ENCODE assay signal across 2 cellular contexts in the genomic region with DNA sequence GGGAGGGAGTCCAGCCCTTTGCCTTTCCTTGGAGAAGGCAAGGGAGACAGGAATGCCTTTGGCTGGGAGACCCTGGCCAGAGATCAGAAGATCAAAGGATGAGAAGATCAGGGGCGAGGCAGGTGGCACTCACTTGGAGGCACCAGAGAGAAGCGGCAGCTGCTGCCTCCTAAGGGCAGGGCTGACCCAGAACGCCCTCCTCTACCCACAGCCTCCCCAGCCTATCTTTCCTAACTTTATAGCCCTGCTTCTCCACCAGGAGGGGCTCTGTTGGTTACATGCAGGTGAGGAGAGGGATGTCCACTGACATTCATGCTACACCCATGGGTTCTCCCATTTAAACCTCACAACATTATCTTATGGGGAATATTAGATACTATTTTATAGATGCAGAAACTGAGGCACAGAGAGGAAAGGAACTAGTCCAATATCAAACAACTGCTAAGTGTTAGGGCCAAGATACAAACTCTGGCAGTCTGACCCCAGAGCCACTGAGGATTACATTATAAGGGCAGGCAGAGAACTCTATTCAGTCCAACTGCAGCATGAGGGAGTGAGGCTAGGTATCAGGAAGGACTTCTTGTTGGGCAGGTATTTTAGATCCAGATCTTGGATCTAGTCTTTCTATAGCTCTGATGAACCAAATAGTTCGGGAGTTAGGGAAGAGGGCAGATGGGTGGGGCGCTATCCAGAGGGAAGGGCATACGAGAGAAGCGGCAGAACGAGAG.
A peak's percentile ranks its signal among the peaks of the same experiment; 100 is the strongest.
TF ChIP-seq lines count a peak whose summit lies in the region.

No MANE protein-coding gene starts in this region.

TF ChIP-seq in A549, 52 proteins besides CTCF, POLR2A, EP300 and RAD21 (continued from another document):
- TF ChIP-seq MAX (IDR thresholded peaks at IDR 0.05) = peak; percentile 25; the same call in 1 of the 2 replicates
- TF ChIP-seq RCOR1 (IDR thresholded peaks at IDR 0.05; ENCODE audit: low read depth, low read length) = no peak
- peak; percentile 28; the same call in 1 of the 3 replicates for TF ChIP-seq SMC3 (IDR thresholded peaks at IDR 0.05)
- no peak for TF ChIP-seq HOXB13 (CRISPR knock-in tag; IDR thresholded peaks at IDR 0.05; ENCODE audit: low read depth)

TF ChIP-seq in HCT116, 20 proteins besides CTCF, POLR2A, EP300 and RAD21:
- TF ChIP-seq, protein P1, sequence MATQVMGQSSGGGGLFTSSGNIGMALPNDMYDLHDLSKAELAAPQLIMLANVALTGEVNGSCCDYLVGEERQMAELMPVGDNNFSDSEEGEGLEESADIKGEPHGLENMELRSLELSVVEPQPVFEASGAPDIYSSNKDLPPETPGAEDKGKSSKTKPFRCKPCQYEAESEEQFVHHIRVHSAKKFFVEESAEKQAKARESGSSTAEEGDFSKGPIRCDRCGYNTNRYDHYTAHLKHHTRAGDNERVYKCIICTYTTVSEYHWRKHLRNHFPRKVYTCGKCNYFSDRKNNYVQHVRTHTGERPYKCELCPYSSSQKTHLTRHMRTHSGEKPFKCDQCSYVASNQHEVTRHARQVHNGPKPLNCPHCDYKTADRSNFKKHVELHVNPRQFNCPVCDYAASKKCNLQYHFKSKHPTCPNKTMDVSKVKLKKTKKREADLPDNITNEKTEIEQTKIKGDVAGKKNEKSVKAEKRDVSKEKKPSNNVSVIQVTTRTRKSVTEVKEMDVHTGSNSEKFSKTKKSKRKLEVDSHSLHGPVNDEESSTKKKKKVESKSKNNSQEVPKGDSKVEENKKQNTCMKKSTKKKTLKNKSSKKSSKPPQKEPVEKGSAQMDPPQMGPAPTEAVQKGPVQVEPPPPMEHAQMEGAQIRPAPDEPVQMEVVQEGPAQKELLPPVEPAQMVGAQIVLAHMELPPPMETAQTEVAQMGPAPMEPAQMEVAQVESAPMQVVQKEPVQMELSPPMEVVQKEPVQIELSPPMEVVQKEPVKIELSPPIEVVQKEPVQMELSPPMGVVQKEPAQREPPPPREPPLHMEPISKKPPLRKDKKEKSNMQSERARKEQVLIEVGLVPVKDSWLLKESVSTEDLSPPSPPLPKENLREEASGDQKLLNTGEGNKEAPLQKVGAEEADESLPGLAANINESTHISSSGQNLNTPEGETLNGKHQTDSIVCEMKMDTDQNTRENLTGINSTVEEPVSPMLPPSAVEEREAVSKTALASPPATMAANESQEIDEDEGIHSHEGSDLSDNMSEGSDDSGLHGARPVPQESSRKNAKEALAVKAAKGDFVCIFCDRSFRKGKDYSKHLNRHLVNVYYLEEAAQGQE (IDR thresholded peaks at IDR 0.05; ENCODE audit: low read depth) = no peak
- peak; percentile 90 for TF ChIP-seq TCF7L2 (IDR thresholded peaks at IDR 0.05; ENCODE audit: borderline replicate concordance, extremely low read depth, insufficient read depth, insufficient read length)
